1 cellular context compared by ENCODE assay signal in the genomic region with DNA sequence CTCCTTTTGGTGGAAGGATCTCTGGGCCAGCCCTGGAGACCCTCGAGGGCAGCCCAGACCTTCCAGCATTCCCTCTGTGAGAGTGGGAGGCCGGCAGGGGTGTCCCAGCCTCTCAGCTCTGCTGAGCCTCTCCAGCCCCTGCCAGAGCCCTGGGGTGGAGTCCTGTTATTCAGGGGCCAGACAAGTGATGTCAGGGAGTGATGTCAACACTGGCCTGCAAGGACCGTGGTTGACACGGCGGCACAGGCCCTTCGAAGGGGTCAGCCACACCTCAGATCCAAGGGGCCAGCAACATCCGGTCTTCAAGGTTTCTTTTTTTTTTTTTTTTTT.
TF ChIP-seq lines count a peak whose summit lies in the region.

No MANE protein-coding gene starts in this region.

TF ChIP-seq in IMR-90, 13 proteins besides CTCF, POLR2A, EP300 and RAD21 (continued from another document):
- TF ChIP-seq, protein P1, sequence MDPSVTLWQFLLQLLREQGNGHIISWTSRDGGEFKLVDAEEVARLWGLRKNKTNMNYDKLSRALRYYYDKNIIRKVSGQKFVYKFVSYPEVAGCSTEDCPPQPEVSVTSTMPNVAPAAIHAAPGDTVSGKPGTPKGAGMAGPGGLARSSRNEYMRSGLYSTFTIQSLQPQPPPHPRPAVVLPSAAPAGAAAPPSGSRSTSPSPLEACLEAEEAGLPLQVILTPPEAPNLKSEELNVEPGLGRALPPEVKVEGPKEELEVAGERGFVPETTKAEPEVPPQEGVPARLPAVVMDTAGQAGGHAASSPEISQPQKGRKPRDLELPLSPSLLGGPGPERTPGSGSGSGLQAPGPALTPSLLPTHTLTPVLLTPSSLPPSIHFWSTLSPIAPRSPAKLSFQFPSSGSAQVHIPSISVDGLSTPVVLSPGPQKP (IDR thresholded peaks at IDR 0.05; ENCODE audit: borderline replicate concordance, low read depth, low read length): no peak
- TF ChIP-seq CHD1 (IDR thresholded peaks at IDR 0.05; ENCODE audit: low read depth, low read length): no peak
- TF ChIP-seq FOS (IDR thresholded peaks at IDR 0.05; ENCODE audit: low read depth, low read length): no peak
- no peak for TF ChIP-seq RFX5 (IDR thresholded peaks at IDR 0.05; ENCODE audit: low read depth, low read length)
- no peak for TF ChIP-seq RCOR1 (IDR thresholded peaks at IDR 0.05; ENCODE audit: insufficient replicate concordance, low read length)
- TF ChIP-seq MAZ (IDR thresholded peaks at IDR 0.05; ENCODE audit: borderline replicate concordance, low read depth, low read length): no peak
- TF ChIP-seq NFE2L2 (IDR thresholded peaks at IDR 0.05; ENCODE audit: low read depth, low read length): no peak
- TF ChIP-seq SMC3 (IDR thresholded peaks at IDR 0.05; ENCODE audit: low read depth, low read length): no peak
- no peak for TF ChIP-seq MXI1 (IDR thresholded peaks at IDR 0.05; ENCODE audit: borderline replicate concordance, low read depth, low read length)
- TF ChIP-seq BHLHE40 (IDR thresholded peaks at IDR 0.05; ENCODE audit: low read depth, low read length): no peak
- TF ChIP-seq CEBPB (IDR thresholded peaks at IDR 0.05; ENCODE audit: low read depth, low read length): no peak
